10 cellular contexts compared by ENCODE assay signal in genomic region chr15:72994778-72995177, GRCh38. TPM values are rescaled to one million over a fixed set of nuclear protein-coding genes. Genes with fewer than 3 reads are reported as not detected.
DNase-seq lines count a peak whose midpoint lies in the region; ATAC-seq, FAIRE-seq and TF ChIP-seq lines count a peak whose summit lies in the region.
"Had no signal": no experiment of that assay in that cellular context is flagged by ENCODE, and none has a peak within 500 bp of the region (broad histone marks: within the 10 kb centered on the region; RNA-seq: fewer than 3 reads in every experiment).

No MANE protein-coding gene starts in this region.

- WGBS in aorta, 2 donors = 10 to 11% methylated on average over 8 of the region's 8 CpGs

- intact Hi-C loops in Right ventricle myocardium superior (cut with DNase I) = no loop called here
- intact Hi-C loops in cardiac septum (cut with DNase I) = no loop called here
- intact Hi-C loops in aorta (cut with DNase I) = loop anchor here in 1 of 2 donors (5.0 kb wide), 2 partner anchors 58 to 197 kb away; partner anchors contain the start of gene NEO1
- intact Hi-C loops in Calu3 (cut with micrococcal nuclease; ENCODE audit: unreplicated experiment) = no loop called here

- CTCF ChIA-PET in Calu3 (lab: Charles Lee) = no interaction called here

- H3K4me3 ChIP-seq in astrocyte (ENCODE audit: insufficient read depth, low read depth, low read length) (no peak overlapping the region), aorta (ENCODE audit: low read length in 2 of 2) (no peak overlapping the region)

- no peak overlapping the region for H3K9ac ChIP-seq in astrocyte (ENCODE audit: low read length)

- H3K27me3 ChIP-seq in astrocyte (ENCODE audit: insufficient read depth, low read length) (no peaks in the 10 kb centered on the region), aorta (ENCODE audit: control insufficient read depth in 1 of 2, insufficient read depth in 2 of 2, low read length in 1 of 2) (no peaks in the 10 kb centered on the region)

- H3K27me3 Mint-ChIP-seq in astrocyte (ENCODE audit: low read depth, unreplicated experiment) (peaks cover 16% of the 10 kb centered on the region), Calu3 (ENCODE audit: unreplicated experiment) (peaks cover 68% of the 10 kb centered on the region)

- ATAC-seq in Right ventricle myocardium superior (ENCODE audit: poor library complexity) (peak; percentile 45), aorta (ENCODE audit: low FRiP score) (peak; percentile 26), GM21526 (IDR thresholded peaks at IDR 0.05; ENCODE audit: low FRiP score, unreplicated experiment) (no peak)

- BruUV-seq in Calu3 (replicated peaks; lab: Mats Ljungman, UMichigan) = no TSS peak

- H3K9me3 Mint-ChIP-seq in astrocyte (ENCODE audit: unreplicated experiment) (no peaks in the 10 kb centered on the region), Calu3 (ENCODE audit: low read depth, unreplicated experiment) (no peaks in the 10 kb centered on the region)
- H3K9me3 Mint-ChIP-seq: memory B cell had no signal

- peaks cover 17% of the 10 kb centered on the region for H3K4me1 Mint-ChIP-seq in astrocyte (ENCODE audit: low read depth, unreplicated experiment)
- H3K4me1 Mint-ChIP-seq in Calu3 (ENCODE audit: low read depth, unreplicated experiment) = no peaks in the 10 kb centered on the region
- H3K4me1 Mint-ChIP-seq: memory B cell had no signal

- FAIRE-seq in astrocyte (lab: Jason Lieb, UNC) = no peak

- H3K4me1 ChIP-seq in astrocyte (ENCODE audit: insufficient read depth, low read length) (no peaks in the 10 kb centered on the region), aorta (ENCODE audit: control insufficient read depth in 1 of 2, insufficient read depth in 2 of 2, low read length in 2 of 2) (peaks cover 2 to 11% of the 10 kb centered on the region in 2 donors)

- no peak overlapping the region for H3K27ac ChIP-seq in astrocyte (ENCODE audit: low read depth, low read length)
- peak overlapping the region; percentile 11 to 53 for H3K27ac ChIP-seq in aorta (ENCODE audit: low read depth in 1 of 2, low read length in 2 of 2)

- H2AFZ ChIP-seq in astrocyte (ENCODE audit: low read depth, low read length) = peak overlapping the region; percentile 58

- DNase-seq in Right ventricle myocardium superior = peak; percentile 47
- DNase-seq in cardiac septum (ENCODE audit: low spot score) = no peak
- no peak for DNase-seq in astrocyte (ENCODE audit: low read depth)
- DNase-seq in medulla oblongata (ENCODE audit: extremely low spot score) = peak; percentile 9
- peak in 1 of 2 donors; percentile 53 for DNase-seq in aorta
- no peak for DNase-seq in SK-N-DZ (ENCODE audit: low spot score)
- no peak for DNase-seq in Calu3
- DNase-seq: MM.1S had no signal

- H3K4me3 Mint-ChIP-seq in astrocyte (ENCODE audit: unreplicated experiment) (no peak overlapping the region), Calu3 (ENCODE audit: low read depth, unreplicated experiment) (no peak overlapping the region)
- H3K4me3 Mint-ChIP-seq: memory B cell had no signal

- H3K36me3 Mint-ChIP-seq in astrocyte (ENCODE audit: low read depth, unreplicated experiment) (no peaks in the 10 kb centered on the region), Calu3 (ENCODE audit: insufficient read depth, unreplicated experiment) (no peaks in the 10 kb centered on the region)
- H3K36me3 Mint-ChIP-seq: memory B cell had no signal

- H3K36me3 ChIP-seq in astrocyte (ENCODE audit: insufficient read depth, low read length) = no peaks in the 10 kb centered on the region
- H3K36me3 ChIP-seq in aorta (ENCODE audit: control insufficient read depth in 1 of 2, insufficient read depth in 2 of 2, low read length in 1 of 2) = no peaks in the 10 kb centered on the region

- H3K4me2 ChIP-seq in astrocyte (ENCODE audit: low read length) = peak overlapping the region; percentile 41

- no peaks in the 10 kb centered on the region for H3K79me2 ChIP-seq in astrocyte (ENCODE audit: insufficient read depth, low read length)

- H3K9me3 ChIP-seq in astrocyte (ENCODE audit: insufficient read depth, low read depth, low read length) = no peaks in the 10 kb centered on the region
- no peaks in the 10 kb centered on the region for H3K9me3 ChIP-seq in aorta (ENCODE audit: control insufficient read depth, low read length)

- TF ChIP-seq CTCF in astrocyte (IDR thresholded peaks at IDR 0.05; ENCODE audit: insufficient read depth, low read depth, low read length) = no peak
- no peak for TF ChIP-seq CTCF in Calu3 (IDR thresholded peaks at IDR 0.05; ENCODE audit: unreplicated experiment)

- H3K27ac Mint-ChIP-seq in astrocyte (ENCODE audit: unreplicated experiment) (no peak overlapping the region), Calu3 (ENCODE audit: unreplicated experiment) (no peak overlapping the region)
- H3K27ac Mint-ChIP-seq: memory B cell had no signal

- H4K20me1 ChIP-seq in astrocyte (ENCODE audit: insufficient read depth, low read length) = no peaks in the 10 kb centered on the region

RNA-seq across cellular contexts. Expression of gene NEO1, which starts 57.5 kb away (rescaled TPM):
- total RNA-seq in Right ventricle myocardium superior (11.1 TPM), cardiac septum (8.7 TPM), astrocyte (30.3 and 39.5 TPM in 2 replicates), aorta (10 to 100 TPM; 31.4 to 46.7 TPM), Calu3 (2022) (20.4 and 35.1 TPM in 2 replicates)
- polyA plus RNA-seq in aorta = 10 to 100 TPM; 11.3 to 18.1 TPM
- polyA plus RNA-seq in SK-N-DZ (2014; cell fraction: cytosol; rRNA removed) = 13.8 and 15.6 TPM in 2 replicates
- polyA plus RNA-seq in SK-N-DZ (2014; cell fraction: nucleus; rRNA removed) = 7.7 and 20.0 TPM in 2 replicates

Comparison
In these comparisons a context has a peak if more than half of its experiments do, and no peak if none do; other contexts are left out.
1. DNase-seq: peak in Right ventricle myocardium superior (single experiment) and medulla oblongata (single experiment); none in cardiac septum (single experiment), astrocyte (single experiment), SK-N-DZ (single experiment) and Calu3 (single experiment).